8 cellular contexts compared by ENCODE assay signal in genomic region chr1:35717911-35718476, GRCh38. TPM values are rescaled to one million over a fixed set of nuclear protein-coding genes. Genes with fewer than 3 reads are reported as not detected.
A peak's percentile ranks its signal among the peaks of the same experiment; 100 is the strongest.
DNase-seq lines count a peak whose midpoint lies in the region; ATAC-seq and TF ChIP-seq lines count a peak whose summit lies in the region.

No MANE protein-coding gene starts in this region.

- H3K9me3 Mint-ChIP-seq in activated T-helper 2 cell treated with anti-CD3 and anti-CD28 coated beads, Interferon-gamma antibody, Interleukin-2, Interleukin-4, amounts not matched to agents 10 μg/mL and 5 μg/mL and 100 μg/mL, durations not matched to agents 14 hours and 24 hours and 36 hours: no peaks in the 10 kb centered on the region
- no peaks in the 10 kb centered on the region for H3K9me3 Mint-ChIP-seq in osteocyte (ENCODE audit: unreplicated experiment)

- peak overlapping the region; percentile 91 for H3K4me3 Mint-ChIP-seq in activated T-helper 2 cell treated with anti-CD3 and anti-CD28 coated beads, Interferon-gamma antibody, Interleukin-2, Interleukin-4, amounts not matched to agents 10 μg/mL and 5 μg/mL and 100 μg/mL, durations not matched to agents 14 hours and 24 hours and 36 hours (ENCODE audit: low read depth)
- H3K4me3 Mint-ChIP-seq in osteocyte (ENCODE audit: unreplicated experiment): peak overlapping the region; percentile 85

- no peaks in the 10 kb centered on the region for H3K27me3 Mint-ChIP-seq in activated T-helper 2 cell treated with anti-CD3 and anti-CD28 coated beads, Interferon-gamma antibody, Interleukin-2, Interleukin-4, amounts not matched to agents 10 μg/mL and 5 μg/mL and 100 μg/mL, durations not matched to agents 14 hours and 24 hours and 36 hours (ENCODE audit: low read depth)
- no peaks in the 10 kb centered on the region for H3K27me3 Mint-ChIP-seq in osteocyte (ENCODE audit: unreplicated experiment)

- DNase-seq in G401 (ENCODE audit: low spot score) (peak; percentile 72), M059J (ENCODE audit: low read depth) (peak; percentile 85), Right ventricle myocardium superior (peak; percentile 72), osteocyte (ENCODE audit: extremely low spot score, unreplicated experiment) (no peak), NCI-H1417 treated with DMSO at 0.1 percent for 48 hours (lab: John Stamatoyannopoulos, UW) (no peak), KG1 (lab: John Stamatoyannopoulos, UW) (no peak)
- no peak for DNase-seq in activated T-helper 2 cell treated with anti-CD3 and anti-CD28 coated beads, Interferon-gamma antibody, Interleukin-2, Interleukin-4, amounts not matched to agents 10 μg/mL and 5 μg/mL and 100 μg/mL, durations not matched to agents 14 hours and 24 hours and 36 hours (ENCODE audit: low spot score)

- intact Hi-C loops in activated T-helper 2 cell treated with anti-CD3 and anti-CD28 coated beads, Interferon-gamma antibody, Interleukin-2, Interleukin-4, amounts not matched to agents 10 μg/mL and 5 μg/mL and 100 μg/mL, durations not matched to agents 14 hours and 24 hours and 36 hours (cut with micrococcal nuclease): loop anchor here (2.0 to 10.0 kb wide), 4 partner anchors 54 to 526 kb away; partner anchors contain the start of genes PSMB2 and SFPQ
- intact Hi-C loops in Right ventricle myocardium superior (cut with DNase I): no loop called here

- TF ChIP-seq CTCF in osteocyte (IDR thresholded peaks at IDR 0.05): no peak

- peaks cover 27% of the 10 kb centered on the region for H3K36me3 Mint-ChIP-seq in activated T-helper 2 cell treated with anti-CD3 and anti-CD28 coated beads, Interferon-gamma antibody, Interleukin-2, Interleukin-4, amounts not matched to agents 10 μg/mL and 5 μg/mL and 100 μg/mL, durations not matched to agents 14 hours and 24 hours and 36 hours (ENCODE audit: low read depth)
- H3K36me3 Mint-ChIP-seq in osteocyte (ENCODE audit: unreplicated experiment): peaks cover 12% of the 10 kb centered on the region

- peak; percentile 63 for ATAC-seq in Right ventricle myocardium superior (ENCODE audit: poor library complexity)
- no peak for ATAC-seq in HG03439 (IDR thresholded peaks at IDR 0.05; ENCODE audit: unreplicated experiment)

- H3K27ac Mint-ChIP-seq in activated T-helper 2 cell treated with anti-CD3 and anti-CD28 coated beads, Interferon-gamma antibody, Interleukin-2, Interleukin-4, amounts not matched to agents 10 μg/mL and 5 μg/mL and 100 μg/mL, durations not matched to agents 14 hours and 24 hours and 36 hours: peak overlapping the region; percentile 71
- H3K27ac Mint-ChIP-seq in osteocyte (ENCODE audit: unreplicated experiment): peak overlapping the region; percentile 78

- in situ Hi-C loops in G401 (cut with HindIII; ENCODE audit: low sequenced_read_pairs): no loop called here

- peaks cover 29% of the 10 kb centered on the region for H3K4me1 Mint-ChIP-seq in activated T-helper 2 cell treated with anti-CD3 and anti-CD28 coated beads, Interferon-gamma antibody, Interleukin-2, Interleukin-4, amounts not matched to agents 10 μg/mL and 5 μg/mL and 100 μg/mL, durations not matched to agents 14 hours and 24 hours and 36 hours (ENCODE audit: low read depth)
- peaks cover 30% of the 10 kb centered on the region for H3K4me1 Mint-ChIP-seq in osteocyte (ENCODE audit: unreplicated experiment)

RNA-seq across cellular contexts. Expression of gene C1orf216, which starts 0.7 kb away (rescaled TPM):
- total RNA-seq in G401 (2014; rRNA removed; shearing (Covaris generic)): 18.0 and 18.4 TPM in 2 replicates
- 19.7 and 28.9 TPM in 2 replicates for total RNA-seq in M059J (2014; rRNA removed; shearing (Covaris generic))
- total RNA-seq in activated T-helper 2 cell treated with anti-CD3 and anti-CD28 coated beads, Interferon-gamma antibody, Interleukin-2, Interleukin-4, amounts not matched to agents 10 μg/mL and 5 μg/mL and 100 μg/mL, durations not matched to agents 14 hours and 24 hours and 36 hours: 25.4 and 26.2 TPM in 2 replicates
- total RNA-seq in Right ventricle myocardium superior (10.4 TPM), osteocyte (18.8 TPM in 2 replicates)

RNA-seq across cellular contexts. Expression of gene CLSPN, which starts 51.8 kb away (rescaled TPM):
- 14.3 and 25.1 TPM in 2 replicates for total RNA-seq in G401 (2014; rRNA removed; shearing (Covaris generic))
- total RNA-seq in M059J (2014; rRNA removed; shearing (Covaris generic)): 10.9 and 33.4 TPM in 2 replicates
- total RNA-seq in activated T-helper 2 cell treated with anti-CD3 and anti-CD28 coated beads, Interferon-gamma antibody, Interleukin-2, Interleukin-4, amounts not matched to agents 10 μg/mL and 5 μg/mL and 100 μg/mL, durations not matched to agents 14 hours and 24 hours and 36 hours: 55.2 and 55.8 TPM in 2 replicates
- 1.1 TPM for total RNA-seq in Right ventricle myocardium superior
- 7.0 and 7.7 TPM in 2 replicates for total RNA-seq in osteocyte

Comparison
In these comparisons a context has a peak if more than half of its experiments do, and no peak if none do; other contexts are left out.
1. DNase-seq: peak in G401 (single experiment), M059J (single experiment) and Right ventricle myocardium superior (single experiment); none in activated T-helper 2 cell treated with anti-CD3 and anti-CD28 coated beads, Interferon-gamma antibody, Interleukin-2, Interleukin-4, amounts not matched to agents 10 μg/mL and 5 μg/mL and 100 μg/mL, durations not matched to agents 14 hours and 24 hours and 36 hours (single experiment), osteocyte (single experiment), NCI-H1417 treated with DMSO at 0.1 percent for 48 hours (single experiment) and KG1 (single experiment).